ENCODE assay signal across 8 cellular contexts in genomic region chrX:104165894-104166734, GRCh38. TPM values are rescaled to one million over a fixed set of nuclear protein-coding genes. Genes with fewer than 3 reads are reported as not detected.
DNase-seq lines count a peak whose midpoint lies in the region; ATAC-seq and TF ChIP-seq lines count a peak whose summit lies in the region.

Gene FAM199X (plus strand): TSS chrX:104166453. CDS start chrX:104166786, 333 bp downstream.

- H3K27ac Mint-ChIP-seq in activated naive CD8-positive, alpha-beta T cell treated with anti-CD3 and anti-CD28 coated beads, Interleukin-2, amount 50 U/mL, for 24 hours, result peak within 1 kb of the TSS; percentile 69

- in situ Hi-C loops in transverse colon (cut with MboI; ENCODE audit: low pct_ligation_motif_present in 1 of 4, low pct_unique_long_range_greater_than_20kb in 1 of 4, low sequenced_read_pairs in 3 of 4), result loop anchor here in 1 of 4 donors (25.0 kb wide), 1 partner anchor 479 kb away; the partner anchor contains the start of gene MORF4L2

- WGBS in transverse colon (ENCODE audit: low coverage in 1 of 2), 2 donors, result 2 to 41% methylated on average over 7 to 30 of the region's 71 CpGs

- TF ChIP-seq POLR2A in transverse colon (IDR thresholded peaks at IDR 0.05), result peak; percentile 44

- H3K9me3 Mint-ChIP-seq in activated naive CD8-positive, alpha-beta T cell treated with anti-CD3 and anti-CD28 coated beads, Interleukin-2, amount 50 U/mL, for 24 hours, result no peaks in the 10 kb centered on the region

- no peaks in the 10 kb centered on the region for H3K36me3 Mint-ChIP-seq in activated naive CD8-positive, alpha-beta T cell treated with anti-CD3 and anti-CD28 coated beads, Interleukin-2, amount 50 U/mL, for 24 hours (ENCODE audit: low read depth)

- H3K36me3 ChIP-seq in cardiac muscle cell, result no peaks in the 10 kb centered on the region
- no peaks in the 10 kb centered on the region for H3K36me3 ChIP-seq in transverse colon

- intact Hi-C loops in transverse colon (cut with DNase I; ENCODE audit: low total_unique reads), result no loop called here

- ATAC-seq in HG02763 (IDR thresholded peaks at IDR 0.05; ENCODE audit: unreplicated experiment), result peak; percentile 95
- peak; percentile 94 for ATAC-seq in activated naive CD8-positive, alpha-beta T cell treated with anti-CD3 and anti-CD28 coated beads, Interleukin-2, amount 50 U/mL, for 24 hours

- H3K9me3 ChIP-seq in cardiac muscle cell (ENCODE audit: low read depth), result no peaks in the 10 kb centered on the region
- no peaks in the 10 kb centered on the region for H3K9me3 ChIP-seq in transverse colon

- peaks cover 4% of the 10 kb centered on the region for H3K4me1 ChIP-seq in cardiac muscle cell (ENCODE audit: low read depth)
- peaks cover 0 to 17% (median 7%) of the 10 kb centered on the region in 4 donors for H3K4me1 ChIP-seq in transverse colon

- H3K27ac ChIP-seq in cardiac muscle cell, result peak within 1 kb of the TSS; percentile 88
- H3K27ac ChIP-seq in transverse colon, result peak within 1 kb of the TSS; percentile 88 to 94 (median 89)

- no peaks in the 10 kb centered on the region for H3K27me3 Mint-ChIP-seq in activated naive CD8-positive, alpha-beta T cell treated with anti-CD3 and anti-CD28 coated beads, Interleukin-2, amount 50 U/mL, for 24 hours

- no peak for TF ChIP-seq EP300 in transverse colon (IDR thresholded peaks at IDR 0.05; ENCODE audit: low read depth)

- no peaks in the 10 kb centered on the region for H3K27me3 ChIP-seq in cardiac muscle cell
- no peaks in the 10 kb centered on the region for H3K27me3 ChIP-seq in transverse colon

- H3K4me3 ChIP-seq in GM12875 (ENCODE audit: low read depth, low read length) (peak within 1 kb of the TSS; percentile 88), cardiac muscle cell (peak within 1 kb of the TSS; percentile 86), transverse colon (peak within 1 kb of the TSS; percentile 61 to 71 (median 66))

- DNase-seq in NCI-H1417 (lab: John Stamatoyannopoulos, UW), result peak; percentile 87 to 94 (median 92)
- DNase-seq in SW 1271 (lab: John Stamatoyannopoulos, UW), result peak; percentile 19 to 66
- peak; percentile 84 for DNase-seq in activated naive CD8-positive, alpha-beta T cell treated with anti-CD3 and anti-CD28 coated beads, Interleukin-2, amount 50 U/mL, for 24 hours
- peak; percentile 93 to 96 for DNase-seq in cardiac muscle cell (ENCODE audit: low read depth in 1 of 2, low spot score in 1 of 2)
- DNase-seq in pons (ENCODE audit: low spot score), result peak; percentile 73
- DNase-seq in transverse colon, result peak; percentile 90

- H3K4me3 Mint-ChIP-seq in activated naive CD8-positive, alpha-beta T cell treated with anti-CD3 and anti-CD28 coated beads, Interleukin-2, amount 50 U/mL, for 24 hours, result peak within 1 kb of the TSS; percentile 76

- TF ChIP-seq CTCF in GM12875 (IDR thresholded peaks at IDR 0.05; ENCODE audit: borderline replicate concordance, insufficient read depth, low read depth, low read length), result peak; percentile 63
- TF ChIP-seq CTCF in cardiac muscle cell (IDR thresholded peaks at IDR 0.05; ENCODE audit: low read depth, low read length), result peak; percentile 52
- TF ChIP-seq CTCF in transverse colon (IDR thresholded peaks at IDR 0.05), result peak; percentile 57 to 83 (median 66)

- H3K4me1 Mint-ChIP-seq in activated naive CD8-positive, alpha-beta T cell treated with anti-CD3 and anti-CD28 coated beads, Interleukin-2, amount 50 U/mL, for 24 hours, result peaks cover 27% of the 10 kb centered on the region

RNA-seq across cellular contexts. Expression of gene FAM199X, which starts in this region (rescaled TPM):
- total RNA-seq in cardiac muscle cell, result 25.5 and 28.1 TPM in 2 replicates
- polyA plus RNA-seq in cardiac muscle cell, result 18.4 and 21.3 TPM in 2 replicates
- 10 to 100 TPM; 10.8 to 37.2 (median 25.4) TPM for total RNA-seq in transverse colon

Comparison
In these comparisons a context has a peak if more than half of its experiments do, and no peak if none do; other contexts are left out.
1. Peak in every context shown above with its lines: DNase-seq, ATAC-seq, H3K4me3 ChIP-seq and H3K27ac ChIP-seq.
2. DNase-seq: peak in every context shown above with its lines; median percentile 94 in cardiac muscle cell; 92 in NCI-H1417; 90 in transverse colon; 84 in activated naive CD8-positive, alpha-beta T cell treated with anti-CD3 and anti-CD28 coated beads, Interleukin-2, amount 50 U/mL, for 24 hours; 73 in pons; 42 in SW 1271.